8 cellular contexts compared by ENCODE assay signal in genomic region chr12:76878899-76879709, GRCh38. TPM values are rescaled to one million over a fixed set of nuclear protein-coding genes. Genes with fewer than 3 reads are reported as not detected.
DNase-seq lines count a peak whose midpoint lies in the region; ATAC-seq and TF ChIP-seq lines count a peak whose summit lies in the region.

Gene CSRP2 (minus strand): TSS chr12:76879019. CDS start chr12:76866260, 12,759 bp downstream.

- H3K4me1 ChIP-seq in OCI-LY1 (ENCODE audit: insufficient read depth, low read length, severe bottlenecking), result peaks cover 7% of the 10 kb centered on the region
- H3K4me1 ChIP-seq in mucosa of rectum (ENCODE audit: control insufficient read depth in 2 of 2, insufficient read depth in 2 of 2, low read length in 2 of 2), result peaks cover 0 to 8% of the 10 kb centered on the region in 2 donors

- no peak for TF ChIP-seq CTCF in OCI-LY1 (IDR thresholded peaks at IDR 0.05; ENCODE audit: low read length)

- no peaks in the 10 kb centered on the region for H3K9me2 ChIP-seq in OCI-LY1 (ENCODE audit: low read depth, low read length)

- no peaks in the 10 kb centered on the region for H3K9me3 Mint-ChIP-seq in activated T-cell treated with anti-CD3 and anti-CD28 coated beads, Interleukin-2, amount 50 U/mL, for 24 hours

- H3K27ac ChIP-seq in OCI-LY1 (ENCODE audit: low read depth, low read length, poor library complexity, severe bottlenecking) (no peak within 1 kb of the TSS), mucosa of rectum (ENCODE audit: low read depth in 2 of 2, low read length in 2 of 2) (peak within 1 kb of the TSS; percentile 70 to 75)

- H4K20me1 ChIP-seq in OCI-LY1 (ENCODE audit: insufficient read depth, low read length), result no peaks in the 10 kb centered on the region

- H3K4me3 ChIP-seq in OCI-LY1 (ENCODE audit: low read depth, low read length, poor library complexity, severe bottlenecking) (peak within 1 kb of the TSS; percentile 71), mucosa of rectum (ENCODE audit: low read length in 2 of 2) (peak within 1 kb of the TSS; percentile 61 to 76)

- H2AFZ ChIP-seq in OCI-LY1 (ENCODE audit: low read length), result peak within 1 kb of the TSS; percentile 85

- peaks cover 3% of the 10 kb centered on the region for H3K36me3 Mint-ChIP-seq in activated T-cell treated with anti-CD3 and anti-CD28 coated beads, Interleukin-2, amount 50 U/mL, for 24 hours (ENCODE audit: low read depth)

- H3K27ac Mint-ChIP-seq in activated T-cell treated with anti-CD3 and anti-CD28 coated beads, Interleukin-2, amount 50 U/mL, for 24 hours, result peak within 1 kb of the TSS; percentile 63

- H3K4me2 ChIP-seq in OCI-LY1 (ENCODE audit: low read length), result peak within 1 kb of the TSS; percentile 94

- H3K36me3 ChIP-seq in OCI-LY1 (ENCODE audit: insufficient read depth, low read length), result no peaks in the 10 kb centered on the region
- H3K36me3 ChIP-seq in mucosa of rectum (ENCODE audit: control insufficient read depth in 2 of 2, insufficient read depth in 2 of 2, low read length in 2 of 2), result no peaks in the 10 kb centered on the region

- H3K27me3 Mint-ChIP-seq in activated T-cell treated with anti-CD3 and anti-CD28 coated beads, Interleukin-2, amount 50 U/mL, for 24 hours, result peaks cover 70% of the 10 kb centered on the region

- H3K27me3 ChIP-seq in OCI-LY1 (ENCODE audit: insufficient read depth, low read length) (no peaks in the 10 kb centered on the region), mucosa of rectum (ENCODE audit: control insufficient read depth in 2 of 2, insufficient read depth in 2 of 2, low read length in 2 of 2) (peaks cover 15 to 30% of the 10 kb centered on the region in 2 donors)

- H3K9ac ChIP-seq in OCI-LY1 (ENCODE audit: low read length) (peak within 1 kb of the TSS; percentile 67), mucosa of rectum (ENCODE audit: low read depth in 1 of 2, low read length in 2 of 2) (peak within 1 kb of the TSS; percentile 43 to 61)

- H3K4me3 Mint-ChIP-seq in activated T-cell treated with anti-CD3 and anti-CD28 coated beads, Interleukin-2, amount 50 U/mL, for 24 hours, result peak within 1 kb of the TSS; percentile 80

- no peaks in the 10 kb centered on the region for H3K79me2 ChIP-seq in OCI-LY1 (ENCODE audit: insufficient read depth, low read length)

- H3K9me3 ChIP-seq in OCI-LY1 (ENCODE audit: low read length), result no peaks in the 10 kb centered on the region
- no peaks in the 10 kb centered on the region for H3K9me3 ChIP-seq in mucosa of rectum (ENCODE audit: control insufficient read depth in 2 of 2, low read length in 2 of 2)

- ATAC-seq in GM21367 (IDR thresholded peaks at IDR 0.05; ENCODE audit: unreplicated experiment) (peak; percentile 93), esophagus mucosa (peak; percentile 95)

- peak; percentile 96 for DNase-seq in Caki2 (ENCODE audit: low read depth)
- DNase-seq in HT1080 (ENCODE audit: low read depth), result peak; percentile 88
- DNase-seq in activated T-cell treated with anti-CD3 and anti-CD28 coated beads, Interleukin-2, amount 50 U/mL, for 24 hours, result peak; percentile 81
- peak; percentile 4 to 51 for DNase-seq in stimulated activated CD8-positive, alpha-beta memory T cell treated with anti-CD3 and anti-CD28 coated beads, Interleukin-7, amount 100 ng/mL, for 4 hours (ENCODE audit: low read depth in 2 of 2)

- no peaks in the 10 kb centered on the region for H3F3A ChIP-seq in OCI-LY1 (ENCODE audit: insufficient read depth, low read length)

- H3K4me1 Mint-ChIP-seq in activated T-cell treated with anti-CD3 and anti-CD28 coated beads, Interleukin-2, amount 50 U/mL, for 24 hours (ENCODE audit: low read depth), result peaks cover 17% of the 10 kb centered on the region

- in situ Hi-C loops in Caki2 (cut with HindIII; ENCODE audit: low pct_unique_long_range_greater_than_20kb, low sequenced_read_pairs), result no loop called here

RNA-seq across cellular contexts. Expression of gene CSRP2, which starts in this region (rescaled TPM):
- 53.3 and 58.8 TPM in 2 replicates for total RNA-seq in Caki2 (2014; rRNA removed; shearing (Covaris generic); ENCODE audit: low replicate concordance)
- 16.9 and 17.6 TPM in 2 replicates for total RNA-seq in HT1080 (2014; rRNA removed; shearing (Covaris generic))
- polyA plus RNA-seq in HT1080 (2015; cell fraction: cytosol; rRNA removed), result 11.5 and 14.7 TPM in 2 replicates
- 7.1 and 14.0 TPM in 2 replicates for polyA plus RNA-seq in HT1080 (2015; cell fraction: nucleus; rRNA removed)
- 66.6 TPM for total RNA-seq in esophagus mucosa

Comparison
In these comparisons a context has a peak if more than half of its experiments do, and no peak if none do; other contexts are left out.
1. DNase-seq: peak in every context shown above with its lines; median percentile 96 in Caki2; 88 in HT1080; 81 in activated T-cell treated with anti-CD3 and anti-CD28 coated beads, Interleukin-2, amount 50 U/mL, for 24 hours; 28 in stimulated activated CD8-positive, alpha-beta memory T cell treated with anti-CD3 and anti-CD28 coated beads, Interleukin-7, amount 100 ng/mL, for 4 hours.